In genomic region chr5:111022301-111022700, GRCh38 we compare ENCODE assay signal across 8 cellular contexts. TPM values are rescaled to one million over a fixed set of nuclear protein-coding genes. Genes with fewer than 3 reads are reported as not detected.
"Had no signal": no experiment of that assay in that cellular context is flagged by ENCODE, and none has a peak within 500 bp of the region (broad histone marks: within the 10 kb centered on the region; RNA-seq: fewer than 3 reads in every experiment).

No MANE protein-coding gene starts in this region.

- ATAC-seq: GM23338, HepG2 had no signal

- FAIRE-seq: H1, H54, HepG2 had no signal

- H3K4me3 ChIP-seq: GM23338 had no signal

- DNase-seq: H9, HCEC 1CT had no signal

RNA-seq across cellular contexts. Expression of gene TSLP, which starts 49.2 kb away (rescaled TPM):
- total RNA-seq: HepG2, HT1080 had no signal
- polyA plus RNA-seq: HepG2, IgD-negative memory B cell had no signal
